20 cellular contexts compared by ENCODE assay signal in genomic region chr11:97961431-97961830, GRCh38.
"Had no signal": no experiment of that assay in that cellular context is flagged by ENCODE, and none has a peak within 500 bp of the region (broad histone marks: within the 10 kb centered on the region; RNA-seq: fewer than 3 reads in every experiment).

No MANE protein-coding gene starts in this region.

- FAIRE-seq: RCC 7860 had no signal

- H3K9ac ChIP-seq: KMS-11 had no signal

- DNase-seq: Kasumi-1, MV-4-11, NCI-H1048, NCI-H1105, NCI-H1417, NCI-H1436 treated with DMSO at 0.1 percent for 48 hours, NCI-H1694, NCI-H2029, NCI-H2081 treated with DMSO at 0.1 percent for 48 hours, NCI-H2171, NCI-H226, NCI-H446, NCI-H510A, NCI-H524 treated with DMSO at 0.1 percent for 48 hours, NCI-H69, NCI-H774, RPMI8226, SHP77 had no signal

- H3K27ac ChIP-seq: KMS-11 had no signal

- H3K4me2 ChIP-seq: KMS-11 had no signal
